1 cellular context compared by ENCODE assay signal in the genomic region with DNA sequence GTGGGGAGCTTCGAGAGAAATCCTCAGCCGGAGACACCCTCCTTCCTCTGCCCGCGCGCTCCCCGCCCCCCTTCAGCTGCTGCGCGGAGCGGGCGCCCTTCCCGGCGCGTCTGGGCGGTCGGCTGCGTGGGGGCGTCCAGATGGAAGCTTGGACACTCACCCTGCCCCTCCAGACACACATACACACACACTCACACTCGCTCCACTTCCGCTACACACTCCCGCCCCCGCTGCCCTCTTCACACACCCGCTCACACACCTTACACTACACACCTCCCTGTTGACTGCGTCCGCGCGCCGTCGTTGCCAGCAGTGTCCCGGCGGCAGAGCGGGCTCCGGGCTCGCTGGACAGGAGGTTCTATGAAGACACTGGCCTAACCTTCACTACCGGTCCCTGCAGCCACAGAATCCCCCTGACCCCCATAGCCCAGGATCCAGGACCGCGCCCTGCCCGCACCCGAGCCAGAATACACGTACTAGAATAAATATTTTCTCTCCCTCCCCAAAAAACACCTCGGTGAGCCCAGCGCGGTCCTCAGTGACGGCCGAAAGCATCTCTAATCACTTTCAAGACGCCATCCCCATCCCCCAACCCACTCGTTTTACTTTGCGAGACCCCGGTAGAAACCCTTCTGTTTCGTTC.
TF ChIP-seq lines count a peak whose summit lies in the region.

No MANE protein-coding gene starts in this region.

TF ChIP-seq in HCT116, 20 proteins besides CTCF, POLR2A, EP300 and RAD21 (continued from another document):
- TF ChIP-seq, protein P1, sequence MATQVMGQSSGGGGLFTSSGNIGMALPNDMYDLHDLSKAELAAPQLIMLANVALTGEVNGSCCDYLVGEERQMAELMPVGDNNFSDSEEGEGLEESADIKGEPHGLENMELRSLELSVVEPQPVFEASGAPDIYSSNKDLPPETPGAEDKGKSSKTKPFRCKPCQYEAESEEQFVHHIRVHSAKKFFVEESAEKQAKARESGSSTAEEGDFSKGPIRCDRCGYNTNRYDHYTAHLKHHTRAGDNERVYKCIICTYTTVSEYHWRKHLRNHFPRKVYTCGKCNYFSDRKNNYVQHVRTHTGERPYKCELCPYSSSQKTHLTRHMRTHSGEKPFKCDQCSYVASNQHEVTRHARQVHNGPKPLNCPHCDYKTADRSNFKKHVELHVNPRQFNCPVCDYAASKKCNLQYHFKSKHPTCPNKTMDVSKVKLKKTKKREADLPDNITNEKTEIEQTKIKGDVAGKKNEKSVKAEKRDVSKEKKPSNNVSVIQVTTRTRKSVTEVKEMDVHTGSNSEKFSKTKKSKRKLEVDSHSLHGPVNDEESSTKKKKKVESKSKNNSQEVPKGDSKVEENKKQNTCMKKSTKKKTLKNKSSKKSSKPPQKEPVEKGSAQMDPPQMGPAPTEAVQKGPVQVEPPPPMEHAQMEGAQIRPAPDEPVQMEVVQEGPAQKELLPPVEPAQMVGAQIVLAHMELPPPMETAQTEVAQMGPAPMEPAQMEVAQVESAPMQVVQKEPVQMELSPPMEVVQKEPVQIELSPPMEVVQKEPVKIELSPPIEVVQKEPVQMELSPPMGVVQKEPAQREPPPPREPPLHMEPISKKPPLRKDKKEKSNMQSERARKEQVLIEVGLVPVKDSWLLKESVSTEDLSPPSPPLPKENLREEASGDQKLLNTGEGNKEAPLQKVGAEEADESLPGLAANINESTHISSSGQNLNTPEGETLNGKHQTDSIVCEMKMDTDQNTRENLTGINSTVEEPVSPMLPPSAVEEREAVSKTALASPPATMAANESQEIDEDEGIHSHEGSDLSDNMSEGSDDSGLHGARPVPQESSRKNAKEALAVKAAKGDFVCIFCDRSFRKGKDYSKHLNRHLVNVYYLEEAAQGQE (IDR thresholded peaks at IDR 0.05; ENCODE audit: low read depth) = no peak
- TF ChIP-seq POLR2AphosphoS5 (IDR thresholded peaks at IDR 0.05; ENCODE audit: low read depth, low read length) (peak; percentile 31; the same call in 1 of the 2 replicates), EGR1 (IDR thresholded peaks at IDR 0.05; ENCODE audit: low read depth) (peak; percentile 71)
TF ChIP-seq in HCT116: peak in this region for 2.
